In genomic region chr6:125812394-125813231, GRCh38 we compare ENCODE assay signal across 9 cellular contexts. TPM values are rescaled to one million over a fixed set of nuclear protein-coding genes. Genes with fewer than 3 reads are reported as not detected.
A peak's percentile ranks its signal among the peaks of the same experiment; 100 is the strongest.
DNase-seq lines count a peak whose midpoint lies in the region; ATAC-seq, FAIRE-seq and TF ChIP-seq lines count a peak whose summit lies in the region.
"Had no signal": no experiment of that assay in that cellular context is flagged by ENCODE, and none has a peak within 500 bp of the region (broad histone marks: within the 10 kb centered on the region; RNA-seq: fewer than 3 reads in every experiment).

No MANE protein-coding gene starts in this region.

- intact Hi-C loops in Calu3 (cut with micrococcal nuclease; ENCODE audit: unreplicated experiment): no loop called here
- intact Hi-C loops in PC-3 (cut with micrococcal nuclease): no loop called here
- intact Hi-C loops in pancreas (cut with DNase I): no loop called here

- H3K4me3 ChIP-seq in PC-3 (ENCODE audit: low read length): no peak overlapping the region
- H3K4me3 ChIP-seq in pancreas: no peak overlapping the region

- no peaks in the 10 kb centered on the region for H3K9me3 Mint-ChIP-seq in Calu3 (ENCODE audit: low read depth, unreplicated experiment)

- H3K27ac Mint-ChIP-seq in Calu3 (ENCODE audit: unreplicated experiment): peak overlapping the region; percentile 50

- H3K36me3 ChIP-seq in PC-3 (ENCODE audit: low read depth, low read length) (no peaks in the 10 kb centered on the region), pancreas (no peaks in the 10 kb centered on the region)

- no peaks in the 10 kb centered on the region for H3K79me2 ChIP-seq in PC-3 (ENCODE audit: low read length)

- H3K4me3 Mint-ChIP-seq in Calu3 (ENCODE audit: low read depth, unreplicated experiment): peak overlapping the region; percentile 42

- DNase-seq in Calu3: no peak
- DNase-seq in PC-3: peak; percentile 52
- peak; percentile 37 to 53 for DNase-seq in erythroblast (lab: John Stamatoyannopoulos, UW)
- DNase-seq in pancreas: no peak
- no peak for DNase-seq in D721Med (ENCODE audit: insufficient read length, low spot score)
- DNase-seq in SW480 (ENCODE audit: low spot score): no peak

- WGBS in pancreas, 2 donors: 80 to 83% methylated on average over 10 of the region's 10 CpGs

- H3K27me3 ChIP-seq in PC-3 (ENCODE audit: low read length) (no peaks in the 10 kb centered on the region), pancreas (no peaks in the 10 kb centered on the region)

- H3K36me3 Mint-ChIP-seq in Calu3 (ENCODE audit: insufficient read depth, unreplicated experiment): peaks cover 12% of the 10 kb centered on the region

- FAIRE-seq in pancreas (lab: Jason Lieb, UNC) (no peak), D721Med (lab: Jason Lieb, UNC) (no peak)
- FAIRE-seq: islet of Langerhans had no signal

- H3F3A ChIP-seq in PC-3 (ENCODE audit: low read length, unreplicated experiment): no peaks in the 10 kb centered on the region

- H3K4me1 ChIP-seq in PC-3 (ENCODE audit: insufficient read depth, low read length) (peaks cover 16% of the 10 kb centered on the region), pancreas (peaks cover 14 to 38% (median 28%) of the 10 kb centered on the region in 3 donors)

- TF ChIP-seq POLR2A in erythroblast (IDR thresholded peaks at IDR 0.05; ENCODE audit: low read length): no peak

- TF ChIP-seq CTCF in Calu3 (IDR thresholded peaks at IDR 0.05; ENCODE audit: unreplicated experiment) (no peak), PC-3 (conservative IDR thresholded peaks at IDR 0.05; ENCODE audit: low read depth, low read length) (no peak), pancreas (IDR thresholded peaks at IDR 0.05) (no peak), D721Med (IDR thresholded peaks at IDR 0.05; ENCODE audit: insufficient read depth, missing control alignments) (no peak)

- CTCF ChIA-PET in Calu3 (lab: Charles Lee): no interaction called here
- CTCF ChIA-PET in PC-3 (lab: Charles Lee): no interaction called here

- H3K9me3 ChIP-seq in PC-3 (ENCODE audit: low read length) (no peaks in the 10 kb centered on the region), pancreas (no peaks in the 10 kb centered on the region)

- H3K27me3 Mint-ChIP-seq in Calu3 (ENCODE audit: unreplicated experiment): no peaks in the 10 kb centered on the region

- no peaks in the 10 kb centered on the region for H3K9me2 ChIP-seq in PC-3 (replicated peaks; ENCODE audit: low read length)

- H3K27ac ChIP-seq in PC-3 (ENCODE audit: low read length): peak overlapping the region; percentile 26; the same call in 1 of the 2 replicates
- H3K27ac ChIP-seq in pancreas: peak overlapping the region in 2 of 4 donors; percentile 38 to 61

- BruUV-seq in Calu3 (replicated peaks; lab: Mats Ljungman, UMichigan) (no TSS peak), PC-3 (replicated peaks; lab: Mats Ljungman, UMichigan) (no TSS peak)

- no peak overlapping the region for H3K9ac ChIP-seq in PC-3 (ENCODE audit: low read length)

- H3K4me2 ChIP-seq in PC-3 (ENCODE audit: low read length): peak overlapping the region; percentile 42; the same call in 1 of the 2 replicates

- ATAC-seq in PC-3: peak; percentile 81
- ATAC-seq in pancreas: peak; percentile 47 to 72 (median 67)
- no peak for ATAC-seq in GM18873 (IDR thresholded peaks at IDR 0.05; ENCODE audit: low FRiP score, unreplicated experiment)
- ATAC-seq in HG02610 (IDR thresholded peaks at IDR 0.05; ENCODE audit: unreplicated experiment): no peak

- peaks cover 33% of the 10 kb centered on the region for H3K4me1 Mint-ChIP-seq in Calu3 (ENCODE audit: low read depth, unreplicated experiment)

- POLR2A ChIA-PET in PC-3 (lab: Charles Lee; ENCODE audit: unreplicated experiment): no interaction called here

- H2AFZ ChIP-seq in PC-3 (ENCODE audit: low read length): no peak overlapping the region

- no peaks in the 10 kb centered on the region for H4K20me1 ChIP-seq in PC-3 (ENCODE audit: low read length)

RNA-seq across cellular contexts. Expression of gene NCOA7, which starts 21.9 kb away (rescaled TPM):
- 97.1 and 102 TPM in 2 replicates for total RNA-seq in Calu3 (2022)
- total RNA-seq in PC-3 (2014; rRNA removed): 12.1 and 13.4 TPM in 2 replicates
- total RNA-seq in pancreas: 10 to 100 TPM; 12.0 to 66.7 (median 15.5) TPM
- 10 to 100 TPM in 1 of 2 donors, 1 to 10 TPM in 1; 7.4 to 10.4 TPM for polyA plus RNA-seq in pancreas

Comparison
In these comparisons a context has a peak if more than half of its experiments do, and no peak if none do; other contexts are left out.
1. DNase-seq: peak in PC-3 (single experiment) and erythroblast (2 of 2); none in Calu3 (single experiment), pancreas (0 of 6), D721Med (single experiment) and SW480 (single experiment).
2. ATAC-seq: peak in PC-3 (single experiment) and pancreas (4 of 4); none in GM18873 (single experiment) and HG02610 (single experiment).